26 cellular contexts compared by ENCODE assay signal in genomic region chr3:76310059-76310458, GRCh38.
DNase-seq lines count a peak whose midpoint lies in the region; ATAC-seq and TF ChIP-seq lines count a peak whose summit lies in the region.
"Had no signal": no experiment of that assay in that cellular context is flagged by ENCODE, and none has a peak within 500 bp of the region (broad histone marks: within the 10 kb centered on the region; RNA-seq: fewer than 3 reads in every experiment).

No MANE protein-coding gene starts in this region.

- H3K27ac ChIP-seq in ACC112 (ENCODE audit: low read depth, low read length) (no peak overlapping the region), caudate nucleus (ENCODE audit: low read depth, low read length) (peak overlapping the region; percentile 64), left lung (peak overlapping the region in 1 of 2 donors; percentile 30)
- H3K27ac ChIP-seq: body of pancreas, KMS-11, left ventricle myocardium inferior, right atrium auricular region, SJSA1, spleen, testis had no signal

- peak; percentile 14 for DNase-seq in H4 (ENCODE audit: low spot score)
- DNase-seq in caudate nucleus (lab: John Stamatoyannopoulos, UW): peak in 1 of 61 donors; percentile 20
- DNase-seq in left lung: no peak
- no peak for DNase-seq in activated CD4-positive, alpha-beta memory T cell treated with anti-CD3 and anti-CD28 coated beads for 36 hours
- no peak for DNase-seq in activated naive CD4-positive, alpha-beta T cell (lab: John Stamatoyannopoulos, UW)
- DNase-seq in NCI-H2107 treated with DMSO at 0.1 percent for 48 hours (lab: John Stamatoyannopoulos, UW; ENCODE audit: unreplicated experiment): no peak
- DNase-seq in effector CD4-positive, alpha-beta T cell: no peak
- DNase-seq: activated CD4-positive, alpha-beta memory T cell treated with anti-CD3 and anti-CD28 coated beads, Interleukin-2, amount 10 ng/mL, durations not matched to agents 7 days and 5 days; activated CD4-positive, CD25-positive, alpha-beta regulatory T cell treated with anti-CD3 and anti-CD28 coated beads, Interleukin-2, amount 50 U/mL, for 72 hours; activated CD8-positive, alpha-beta memory T cell treated with anti-CD3 and anti-CD28 coated beads, Interleukin-2, amount 50 U/mL, for 4 hours; activated naive CD4-positive, alpha-beta T cell treated with anti-CD3 and anti-CD28 coated beads for 36 hours; body of pancreas; CD8-positive, alpha-beta memory T cell; left ventricle myocardium inferior; NCI-H1417; NCI-H2029 treated with DMSO at 0.1 percent for 48 hours; NCI-H2227 treated with DMSO at 0.1 percent for 48 hours; NCI-H526; spleen; stimulated activated CD4-positive, alpha-beta T cell treated with anti-CD3 and anti-CD28 coated beads, Interleukin-2, amount 100 ng/mL, for 24 hours; stimulated activated naive CD8-positive, alpha-beta T cell treated with anti-CD3 and anti-CD28 coated beads, Interleukin-15, Interleukin-2, amounts not matched to agents 100 U/mL and 50 U/mL, for 24 hours; testis had no signal

- H3K36me3 ChIP-seq in ACC112 (ENCODE audit: insufficient read depth, low read length): no peaks in the 10 kb centered on the region
- no peaks in the 10 kb centered on the region for H3K36me3 ChIP-seq in left lung
- H3K36me3 ChIP-seq: left ventricle myocardium inferior, right atrium auricular region, SJSA1, spleen had no signal

- H3K4me3 ChIP-seq in ACC112 (ENCODE audit: low read depth, low read length) (peak overlapping the region; percentile 55), left lung (no peak overlapping the region)
- H3K4me3 ChIP-seq: body of pancreas, left ventricle myocardium inferior, right atrium auricular region, SJSA1, spleen, testis had no signal

- POLR2A ChIA-PET in activated CD4-positive, alpha-beta memory T cell treated with anti-CD3 and anti-CD28 coated beads for 36 hours (lab: Charles Lee): no interaction called here

- H2AFZ ChIP-seq in ACC112 (ENCODE audit: low read length, unreplicated experiment): peak overlapping the region; percentile 30

- no peak overlapping the region for H3K4me3 Mint-ChIP-seq in activated CD4-positive, alpha-beta memory T cell treated with anti-CD3 and anti-CD28 coated beads for 36 hours
- H3K4me3 Mint-ChIP-seq: activated CD4-positive, alpha-beta memory T cell treated with anti-CD3 and anti-CD28 coated beads, Interleukin-2, amount 10 ng/mL, durations not matched to agents 7 days and 5 days; activated naive CD4-positive, alpha-beta T cell treated with anti-CD3 and anti-CD28 coated beads for 36 hours; CD8-positive, alpha-beta memory T cell had no signal

- peaks cover 16% of the 10 kb centered on the region for H3K4me1 ChIP-seq in ACC112 (ENCODE audit: control insufficient read depth, insufficient read depth, low read length, unreplicated experiment)
- no peaks in the 10 kb centered on the region for H3K4me1 ChIP-seq in left lung
- H3K4me1 ChIP-seq: body of pancreas, left ventricle myocardium inferior, right atrium auricular region, SJSA1, spleen, testis had no signal

- peak; percentile 18 for ATAC-seq in left lung
- ATAC-seq: body of pancreas; stimulated activated naive CD8-positive, alpha-beta T cell treated with anti-CD3 and anti-CD28 coated beads, Interleukin-15, Interleukin-2, amounts not matched to agents 100 U/mL and 50 U/mL, for 24 hours had no signal

- peaks cover 19% of the 10 kb centered on the region for H3K9me3 Mint-ChIP-seq in activated CD4-positive, alpha-beta memory T cell treated with anti-CD3 and anti-CD28 coated beads for 36 hours

- TF ChIP-seq CTCF in left lung (IDR thresholded peaks at IDR 0.05): no peak

- CTCF ChIA-PET in activated CD4-positive, alpha-beta memory T cell treated with anti-CD3 and anti-CD28 coated beads for 36 hours (lab: Charles Lee): no interaction called here

- no peaks in the 10 kb centered on the region for H3K9me3 ChIP-seq in left lung
- H3K9me3 ChIP-seq: body of pancreas, left ventricle myocardium inferior, right atrium auricular region, SJSA1, testis had no signal

- intact Hi-C loops in left lung (cut with DNase I): no loop called here
- intact Hi-C loops in activated CD4-positive, alpha-beta memory T cell treated with anti-CD3 and anti-CD28 coated beads for 36 hours (cut with micrococcal nuclease): no loop called here

- no peaks in the 10 kb centered on the region for H3K4me1 Mint-ChIP-seq in activated CD4-positive, alpha-beta memory T cell treated with anti-CD3 and anti-CD28 coated beads for 36 hours (ENCODE audit: low read depth)
- H3K4me1 Mint-ChIP-seq: activated CD4-positive, alpha-beta memory T cell treated with anti-CD3 and anti-CD28 coated beads, Interleukin-2, amount 10 ng/mL, durations not matched to agents 7 days and 5 days; CD8-positive, alpha-beta memory T cell had no signal

- H3K36me3 Mint-ChIP-seq in activated CD4-positive, alpha-beta memory T cell treated with anti-CD3 and anti-CD28 coated beads for 36 hours: no peaks in the 10 kb centered on the region
- H3K36me3 Mint-ChIP-seq: CD8-positive, alpha-beta memory T cell had no signal

- H3K27me3 ChIP-seq in ACC112 (ENCODE audit: insufficient read depth, low read length) (no peaks in the 10 kb centered on the region), left lung (no peaks in the 10 kb centered on the region)
- H3K27me3 ChIP-seq: body of pancreas, right atrium auricular region, SJSA1, spleen, testis had no signal

- no peaks in the 10 kb centered on the region for H3K27me3 Mint-ChIP-seq in activated CD4-positive, alpha-beta memory T cell treated with anti-CD3 and anti-CD28 coated beads for 36 hours
- H3K27me3 Mint-ChIP-seq: activated CD4-positive, alpha-beta memory T cell treated with anti-CD3 and anti-CD28 coated beads, Interleukin-2, amount 10 ng/mL, durations not matched to agents 7 days and 5 days; CD8-positive, alpha-beta memory T cell had no signal

- no peaks in the 10 kb centered on the region for H3K79me2 ChIP-seq in ACC112 (ENCODE audit: control insufficient read depth, insufficient read depth, low read length, unreplicated experiment)

- H3K27ac Mint-ChIP-seq in activated CD4-positive, alpha-beta memory T cell treated with anti-CD3 and anti-CD28 coated beads for 36 hours: no peak overlapping the region
- H3K27ac Mint-ChIP-seq: activated CD4-positive, alpha-beta memory T cell treated with anti-CD3 and anti-CD28 coated beads, Interleukin-2, amount 10 ng/mL, durations not matched to agents 7 days and 5 days; activated naive CD4-positive, alpha-beta T cell treated with anti-CD3 and anti-CD28 coated beads for 36 hours; CD8-positive, alpha-beta memory T cell had no signal
